Comparison of ENCODE assay signal across 24 cellular contexts in genomic region chr17:67004191-67004590, GRCh38. TPM values are rescaled to one million over a fixed set of nuclear protein-coding genes. Genes with fewer than 3 reads are reported as not detected.
A peak's percentile ranks its signal among the peaks of the same experiment; 100 is the strongest.
DNase-seq lines count a peak whose midpoint lies in the region; ATAC-seq, FAIRE-seq and TF ChIP-seq lines count a peak whose summit lies in the region.
"Had no signal": no experiment of that assay in that cellular context is flagged by ENCODE, and none has a peak within 500 bp of the region (broad histone marks: within the 10 kb centered on the region; RNA-seq: fewer than 3 reads in every experiment).

No MANE protein-coding gene starts in this region.

- peaks cover 28% of the 10 kb centered on the region for H3K9me3 Mint-ChIP-seq in astrocyte (ENCODE audit: unreplicated experiment)
- H3K9me3 Mint-ChIP-seq in stimulated activated memory B cell treated with anti-CD40 and anti-IgM and Interleukin-4, amounts not matched to agents 10 μg/mL and 1 μg/mL and 100 μg/mL, for 72 hours: peaks cover 18% of the 10 kb centered on the region

- H4K20me1 ChIP-seq in astrocyte (ENCODE audit: insufficient read depth, low read length): no peaks in the 10 kb centered on the region

- H3K4me3 ChIP-seq in astrocyte (ENCODE audit: insufficient read depth, low read depth, low read length): no peak overlapping the region
- H3K4me3 ChIP-seq: GM12878 had no signal

- no peaks in the 10 kb centered on the region for H3K9me3 ChIP-seq in astrocyte (ENCODE audit: insufficient read depth, low read depth, low read length)

- peaks cover 8% of the 10 kb centered on the region for H3K36me3 Mint-ChIP-seq in astrocyte (ENCODE audit: low read depth, unreplicated experiment)
- no peaks in the 10 kb centered on the region for H3K36me3 Mint-ChIP-seq in stimulated activated memory B cell treated with anti-CD40 and anti-IgM and Interleukin-4, amounts not matched to agents 10 μg/mL and 1 μg/mL and 100 μg/mL, for 72 hours
- H3K36me3 Mint-ChIP-seq: CD4-positive, CD25-positive, alpha-beta regulatory T cell; CD8-positive, alpha-beta memory T cell had no signal

- no peaks in the 10 kb centered on the region for H3K36me3 ChIP-seq in astrocyte (ENCODE audit: insufficient read depth, low read length)

- no peak overlapping the region for H3K4me2 ChIP-seq in astrocyte (ENCODE audit: low read length)

- FAIRE-seq in astrocyte (lab: Jason Lieb, UNC): no peak
- FAIRE-seq: A204.1, GM12878, GM19239, H1, HepG2 had no signal

- no peaks in the 10 kb centered on the region for H3K4me1 ChIP-seq in astrocyte (ENCODE audit: insufficient read depth, low read length)

- H3K27me3 Mint-ChIP-seq in astrocyte (ENCODE audit: low read depth, unreplicated experiment): peaks cover 36% of the 10 kb centered on the region
- peaks cover 27% of the 10 kb centered on the region for H3K27me3 Mint-ChIP-seq in stimulated activated memory B cell treated with anti-CD40 and anti-IgM and Interleukin-4, amounts not matched to agents 10 μg/mL and 1 μg/mL and 100 μg/mL, for 72 hours

- peak overlapping the region; percentile 38 for H3K27ac Mint-ChIP-seq in astrocyte (ENCODE audit: unreplicated experiment)
- H3K27ac Mint-ChIP-seq in stimulated activated memory B cell treated with anti-CD40 and anti-IgM and Interleukin-4, amounts not matched to agents 10 μg/mL and 1 μg/mL and 100 μg/mL, for 72 hours: no peak overlapping the region
- H3K27ac Mint-ChIP-seq: CD8-positive, alpha-beta memory T cell; H9; IgD-negative memory B cell had no signal

- no peak for TF ChIP-seq CTCF in astrocyte (IDR thresholded peaks at IDR 0.05; ENCODE audit: insufficient read depth, low read depth, low read length)

- no peak overlapping the region for H3K27ac ChIP-seq in astrocyte (ENCODE audit: low read depth, low read length)

- H3K4me3 Mint-ChIP-seq in astrocyte (ENCODE audit: unreplicated experiment): no peak overlapping the region
- no peak overlapping the region for H3K4me3 Mint-ChIP-seq in stimulated activated memory B cell treated with anti-CD40 and anti-IgM and Interleukin-4, amounts not matched to agents 10 μg/mL and 1 μg/mL and 100 μg/mL, for 72 hours
- H3K4me3 Mint-ChIP-seq: CD4-positive, CD25-positive, alpha-beta regulatory T cell; H9; IgD-negative memory B cell had no signal

- no peak overlapping the region for H3K9ac ChIP-seq in astrocyte (ENCODE audit: low read length)

- no peak overlapping the region for H2AFZ ChIP-seq in astrocyte (ENCODE audit: low read depth, low read length)

- no peak for DNase-seq in astrocyte (ENCODE audit: low read depth)
- DNase-seq in inferior parietal cortex (ENCODE audit: extremely low spot score): peak; percentile 49
- DNase-seq in occipital lobe (lab: John Stamatoyannopoulos, UW): peak; percentile 38
- no peak for DNase-seq in NCI-H69 (lab: John Stamatoyannopoulos, UW)
- no peak for DNase-seq in activated effector memory CD4-positive, alpha-beta T cell treated with anti-CD3 and anti-CD28 coated beads, Interleukin-2, amount 50 U/mL, for 16 hours
- no peak for DNase-seq in NCI-H524 treated with DMSO at 0.1 percent for 48 hours (lab: John Stamatoyannopoulos, UW)
- DNase-seq: AML-193; C1 segment of cervical spinal cord; CD4-positive, CD25-positive, alpha-beta regulatory T cell; CD8-positive, alpha-beta memory T cell; COR-L47; DMS 273 treated with DMSO at 0.1 percent for 48 hours; DMS53; DND-41; EL; H9 had no signal

- H3K27me3 ChIP-seq in astrocyte (ENCODE audit: insufficient read depth, low read length): no peaks in the 10 kb centered on the region

- no peak for ATAC-seq in stimulated activated memory B cell treated with anti-CD40 and anti-IgM and Interleukin-4, amounts not matched to agents 10 μg/mL and 1 μg/mL and 100 μg/mL, for 72 hours
- ATAC-seq: GM12878, HepG2 had no signal

- no peaks in the 10 kb centered on the region for H3K4me1 Mint-ChIP-seq in astrocyte (ENCODE audit: low read depth, unreplicated experiment)
- no peaks in the 10 kb centered on the region for H3K4me1 Mint-ChIP-seq in stimulated activated memory B cell treated with anti-CD40 and anti-IgM and Interleukin-4, amounts not matched to agents 10 μg/mL and 1 μg/mL and 100 μg/mL, for 72 hours
- H3K4me1 Mint-ChIP-seq: CD4-positive, CD25-positive, alpha-beta regulatory T cell; CD8-positive, alpha-beta memory T cell; IgD-negative memory B cell had no signal

- H3K79me2 ChIP-seq in astrocyte (ENCODE audit: insufficient read depth, low read length): no peaks in the 10 kb centered on the region

RNA-seq across cellular contexts. Expression of gene CACNG4, which starts 39.7 kb away (rescaled TPM):
- total RNA-seq in astrocyte (1.3 and 5.8 TPM in 2 replicates), occipital lobe (44.5 TPM)
- total RNA-seq: CD4-positive, CD25-positive, alpha-beta regulatory T cell; CD8-positive, alpha-beta memory T cell had no signal

RNA-seq across cellular contexts. Expression of gene CACNG1, which starts 40.2 kb away (rescaled TPM):
- total RNA-seq in astrocyte (not detected in 2 replicates), occipital lobe (0.47 TPM)
- total RNA-seq: CD4-positive, CD25-positive, alpha-beta regulatory T cell; CD8-positive, alpha-beta memory T cell; G401; GM12878; H1; H9; HepG2 had no signal

Comparison
In these comparisons a context has a peak if more than half of its experiments do, and no peak if none do; other contexts are left out.
1. DNase-seq: peak in inferior parietal cortex (single experiment) and occipital lobe (single experiment); none in astrocyte (single experiment), NCI-H69 (single experiment), activated effector memory CD4-positive, alpha-beta T cell treated with anti-CD3 and anti-CD28 coated beads, Interleukin-2, amount 50 U/mL, for 16 hours (single experiment) and NCI-H524 treated with DMSO at 0.1 percent for 48 hours (single experiment).